Comparison of ENCODE assay signal across 10 cellular contexts in genomic region chr7:47580811-47581331, GRCh38. TPM values are rescaled to one million over a fixed set of nuclear protein-coding genes. Genes with fewer than 3 reads are reported as not detected.
DNase-seq lines count a peak whose midpoint lies in the region; ATAC-seq, FAIRE-seq and TF ChIP-seq lines count a peak whose summit lies in the region.
"Had no signal": no experiment of that assay in that cellular context is flagged by ENCODE, and none has a peak within 500 bp of the region (broad histone marks: within the 10 kb centered on the region; RNA-seq: fewer than 3 reads in every experiment).

No MANE protein-coding gene starts in this region.

- no peak overlapping the region for H4K8ac ChIP-seq in H1 (ENCODE audit: extremely low read depth, insufficient read depth, low read length)

- H3K23ac ChIP-seq in H1 (ENCODE audit: insufficient read length) = no peak overlapping the region

- H2BK5ac ChIP-seq in H1 (ENCODE audit: low read depth, low read length) = no peak overlapping the region

- H3K27ac ChIP-seq in H1 (ENCODE audit: low read depth, low read length) = no peak overlapping the region
- H3K27ac ChIP-seq in muscle layer of duodenum (ENCODE audit: low read length) = peak overlapping the region; percentile 74

- H3K14ac ChIP-seq in H1 (ENCODE audit: insufficient read length) = no peak overlapping the region

- no peak; a peak in 1 of 4 replicates for TF ChIP-seq RAD21 in H1 (IDR thresholded peaks at IDR 0.05 in 1 of 2, conservative IDR thresholded peaks at IDR 0.05 in 1 of 2; ENCODE audit: low read depth in 2 of 2, low read length in 2 of 2)

- FAIRE-seq in H1 (lab: Jason Lieb, UNC) = no peak

- no peak overlapping the region for H4K91ac ChIP-seq in H1 (replicated peaks; ENCODE audit: insufficient read length, low read length)

- H3K4ac ChIP-seq in H1 (replicated peaks; ENCODE audit: insufficient read length, low read depth, low read length) = no peak overlapping the region

- H2AK5ac ChIP-seq in H1 (ENCODE audit: low read depth, low read length) = no peak overlapping the region

- H3K9ac ChIP-seq in H1 (replicated peaks in 1 of 4; ENCODE audit: extremely low read depth in 1 of 4, low read depth in 3 of 4, low read length in 3 of 4) = no peak overlapping the region

- no peak for DNase-seq in AG09319 (ENCODE audit: extremely low read depth, low read depth)
- peak; percentile 49 for DNase-seq in MV-4-11 (lab: John Stamatoyannopoulos, UW)
- no peak for DNase-seq in H1 (ENCODE audit: low read depth in 1 of 2, low spot score in 2 of 2)
- no peak for DNase-seq in cortex of kidney (lab: John Stamatoyannopoulos, UW)
- no peak for DNase-seq in inferior parietal cortex (ENCODE audit: extremely low spot score)
- DNase-seq in hippocampal formation (lab: John Stamatoyannopoulos, UW) = no peak
- DNase-seq: NCI-H2029; stimulated activated naive CD4-positive, alpha-beta T cell treated with Interleukin-2 at 50 U/mL for 16 hours had no signal

- H4K5ac ChIP-seq in H1 (ENCODE audit: insufficient read length, low read depth, low read length) = peak overlapping the region; percentile 55

- no peak for ATAC-seq in HG03432 (IDR thresholded peaks at IDR 0.05; ENCODE audit: unreplicated experiment)

- H3K79me1 ChIP-seq in H1 (ENCODE audit: low read depth, low read length) = peaks cover 10% of the 10 kb centered on the region; the same call in 1 of the 2 replicates

- CTCF ChIA-PET in H1 (lab: Charles Lee; ENCODE audit: partially characterized antibody) = interaction anchor here (1.0 to 1.9 kb wide), 7 partner anchors 9 to 314 kb away, joined by 3 to 7 read pairs (median 4); no protein-coding TSS in a partner anchor

- H2BK120ac ChIP-seq in H1 (replicated peaks; ENCODE audit: low read depth, low read length) = no peak overlapping the region

- no peak for TF ChIP-seq POLR2A in H1 (IDR thresholded peaks at IDR 0.05; ENCODE audit: control extremely low read depth in 1 of 2, low read depth in 2 of 2, low read length in 2 of 2)

- POLR2A ChIA-PET in H1 (lab: Charles Lee; ENCODE audit: partially characterized antibody) = interaction anchor here (0.6 to 2.1 kb wide), 6 partner anchors 9 to 47 kb away, joined by 3 to 9 read pairs (median 4); no protein-coding TSS in a partner anchor

- H3K27me3 ChIP-seq in H1 (replicated peaks in 1 of 4; ENCODE audit: control insufficient read depth in 3 of 4, extremely low read depth in 1 of 4, insufficient read depth in 3 of 4, low read length in 3 of 4) = peaks cover 0 to 17% (median 13%) of the 10 kb centered on the region in 4 experiments; a peak in 6 of 7 replicates
- peaks cover 4% of the 10 kb centered on the region for H3K27me3 ChIP-seq in muscle layer of duodenum (ENCODE audit: low read depth, low read length)

- TF ChIP-seq EP300 in H1 (IDR thresholded peaks at IDR 0.05; ENCODE audit: borderline replicate concordance in 1 of 2, low read depth in 2 of 2, low read length in 2 of 2) = no peak

- peak overlapping the region; percentile 45 to 91 (median 66) for H3K4me3 ChIP-seq in H1 (ENCODE audit: extremely low read depth in 1 of 4, insufficient read depth in 2 of 4, low read depth in 3 of 4, low read length in 4 of 4)
- peak overlapping the region; percentile 62 to 71 for H3K4me3 ChIP-seq in muscle layer of duodenum (ENCODE audit: low read depth in 1 of 2, low read length in 2 of 2)

- peak; percentile 15 for TF ChIP-seq CTCF in AG09319 (IDR thresholded peaks at IDR 0.05; ENCODE audit: low read depth, low read length)
- TF ChIP-seq CTCF in H1 (IDR thresholded peaks at IDR 0.05; ENCODE audit: control extremely low read depth in 1 of 3, insufficient read depth in 1 of 3, low read depth in 1 of 3, low read length in 3 of 3) = no peak; a peak in 1 of 4 replicates

- H3K56ac ChIP-seq in H1 (replicated peaks; ENCODE audit: insufficient read length, low read depth, low read length) = no peak overlapping the region

- no peak overlapping the region for H2AFZ ChIP-seq in H1 (ENCODE audit: low read length)

- H3K18ac ChIP-seq in H1 (ENCODE audit: extremely low read depth, low read length) = no peak overlapping the region; the same call in 1 of the 2 replicates

- no peaks in the 10 kb centered on the region for H3K36me3 ChIP-seq in H1 (ENCODE audit: control insufficient read depth in 2 of 4, insufficient read depth in 4 of 4, low read length in 3 of 4)
- H3K36me3 ChIP-seq in muscle layer of duodenum (ENCODE audit: control insufficient read depth in 1 of 2, insufficient read depth in 2 of 2, low read length in 2 of 2) = no peaks in the 10 kb centered on the region

- 0 out of 2 replicates have a peak overlapping the region, but pooled peaks have one; percentile 31 for H2BK15ac ChIP-seq in H1 (ENCODE audit: low read length)

- H3K4me1 ChIP-seq in H1 (replicated peaks in 1 of 4; ENCODE audit: control insufficient read depth in 3 of 4, insufficient read depth in 4 of 4, low read length in 3 of 4) (peaks cover 5 to 32% (median 15%) of the 10 kb centered on the region in 4 experiments), muscle layer of duodenum (ENCODE audit: control insufficient read depth in 1 of 2, insufficient read depth in 2 of 2, low read length in 2 of 2) (peaks cover 44 to 47% of the 10 kb centered on the region in 2 donors)

- H4K20me1 ChIP-seq in H1 (replicated peaks in 1 of 2; ENCODE audit: control insufficient read depth in 1 of 2, insufficient read depth in 2 of 2, low read length in 2 of 2) = peaks cover 0 to 2% of the 10 kb centered on the region in 2 experiments

- 4% methylated on average over 8 of the region's 15 CpGs; no CpG with 5 or more reads in 1 of the 2 experiments for WGBS in H1 (ENCODE audit: extremely low coverage in 1 of 2, insufficient coverage in 1 of 2, insufficient read length in 1 of 2, insufficient replicate concordance in 2 of 2, low coverage in 1 of 2, low lambda C conversion rate in 2 of 2, missing lambda C conversion rate in 1 of 2), 2 experiments

- H2BK20ac ChIP-seq in H1 (ENCODE audit: low read length) = no peak overlapping the region

- H3K79me2 ChIP-seq in H1 (ENCODE audit: control insufficient read depth in 1 of 2, insufficient read depth in 2 of 2, low read length in 2 of 2) = peaks cover 9 to 23% of the 10 kb centered on the region in 2 experiments

- H3K23me2 ChIP-seq in H1 (ENCODE audit: low read depth, low read length) = peaks cover 3% of the 10 kb centered on the region; the same call in 1 of the 2 replicates

- peak overlapping the region; percentile 80 to 97 for H3K4me2 ChIP-seq in H1 (ENCODE audit: insufficient read depth in 1 of 2, low read depth in 2 of 2, low read length in 2 of 2)

- no peak overlapping the region for H2BK12ac ChIP-seq in H1 (ENCODE audit: low read depth, low read length)

- H3K9me3 ChIP-seq in H1 (ENCODE audit: insufficient read depth in 2 of 2, low read depth in 1 of 2, low read length in 1 of 2) (no peaks in the 10 kb centered on the region), muscle layer of duodenum (ENCODE audit: control insufficient read depth in 1 of 2, low read length in 2 of 2) (no peaks in the 10 kb centered on the region)

TF ChIP-seq in H1, 55 proteins besides CTCF, POLR2A, EP300 and RAD21:
- TF ChIP-seq, protein P1, sequence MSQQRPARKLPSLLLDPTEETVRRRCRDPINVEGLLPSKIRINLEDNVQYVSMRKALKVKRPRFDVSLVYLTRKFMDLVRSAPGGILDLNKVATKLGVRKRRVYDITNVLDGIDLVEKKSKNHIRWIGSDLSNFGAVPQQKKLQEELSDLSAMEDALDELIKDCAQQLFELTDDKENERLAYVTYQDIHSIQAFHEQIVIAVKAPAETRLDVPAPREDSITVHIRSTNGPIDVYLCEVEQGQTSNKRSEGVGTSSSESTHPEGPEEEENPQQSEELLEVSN (IDR thresholded peaks at IDR 0.05) = peak; percentile 28; the same call in 1 of the 2 replicates
- TF ChIP-seq MAX (IDR thresholded peaks at IDR 0.05) (peak; percentile 49; the same call in 1 of the 2 replicates), JUND (IDR thresholded peaks at IDR 0.05; ENCODE audit: low read length) (no peak)

RNA-seq across cellular contexts. Expression of gene TNS3, which starts 1.0 kb away (rescaled TPM):
- 24.2 TPM in 2 replicates for total RNA-seq in H1 (2021; fragmentation: NEBNext Ultra II Directional; extraction: Animal tissue kit (Norgen Biotek cat#: 25700))
- polyA plus RNA-seq in H1 (2011; rRNA removed) = 11.9 and 14.7 TPM in 2 replicates
- polyA plus RNA-seq in H1 (2011; cell fraction: cytosol; rRNA removed) = 11.5 TPM
- polyA plus RNA-seq in H1 (2011; cell fraction: nucleus; rRNA removed) = 24.3 TPM
- 12.6 to 15.2 TPM (median 13.6 TPM) in 4 replicates for polyA plus RNA-seq in H1 (2012, experiment 1 of 2)
- polyA plus RNA-seq in H1 (2012, experiment 2 of 2) = 7.5 TPM
- 6.6 TPM for polyA plus RNA-seq in H1 (2013, experiment 1 of 2)
- 6.0 TPM for polyA plus RNA-seq in H1 (2013, experiment 2 of 2)
- 54.4 and 72.3 TPM in 2 replicates for polyA minus RNA-seq in H1 (2011; rRNA and poly(A)+ RNA removed)
- 17.2 TPM for polyA minus RNA-seq in H1 (2011; cell fraction: cytosol; rRNA and poly(A)+ RNA removed)
- 43.9 TPM for polyA minus RNA-seq in H1 (2011; cell fraction: nucleus; rRNA and poly(A)+ RNA removed)
